2 cellular contexts compared by ENCODE assay signal in genomic region chr2:96356889-96357288, GRCh38.
TF ChIP-seq lines count a peak whose summit lies in the region.

No MANE protein-coding gene starts in this region.

TF ChIP-seq in liver, 16 proteins besides CTCF, POLR2A, EP300 and RAD21:
- TF ChIP-seq MAX (IDR thresholded peaks at IDR 0.05) (peak; percentile 88), HNF4A (conservative IDR thresholded peaks at IDR 0.05) (peak; percentile 80 to 93), EGR1 (IDR thresholded peaks at IDR 0.05; ENCODE audit: low read depth in 2 of 2) (no peak), JUND (IDR thresholded peaks at IDR 0.05) (peak; percentile 18 to 79), NR2F2 (IDR thresholded peaks at IDR 0.05) (peak; percentile 91), FOXA1 (IDR thresholded peaks at IDR 0.05) (peak; percentile 75), FOXA2 (IDR thresholded peaks at IDR 0.05) (peak; percentile 93), TAF1 (conservative IDR thresholded peaks at IDR 0.05) (no peak), GABPA (IDR thresholded peaks at IDR 0.05 in 1 of 2, conservative IDR thresholded peaks at IDR 0.05 in 1 of 2) (peak in 1 of 2 donors; percentile 65), RXRA (IDR thresholded peaks at IDR 0.05) (peak; percentile 98 to 99), ZBTB33 (IDR thresholded peaks at IDR 0.05) (peak; percentile 62), YY1 (IDR thresholded peaks at IDR 0.05) (peak; percentile 71), SP1 (IDR thresholded peaks at IDR 0.05) (peak; percentile 90), ATF3 (IDR thresholded peaks at IDR 0.05) (no peak), REST (IDR thresholded peaks at IDR 0.05) (peak; percentile 36), HNF4G (IDR thresholded peaks at IDR 0.05) (peak; percentile 36)
TF ChIP-seq in liver: peak in this region for 13.

TF ChIP-seq in HepG2, 621 proteins besides CTCF, POLR2A, EP300 and RAD21 (continues in another document):
- TF ChIP-seq ZFP91 (CRISPR knock-in tag; IDR thresholded peaks at IDR 0.05; ENCODE audit: borderline replicate concordance): no peak
- TF ChIP-seq HNF1B (CRISPR knock-in tag; IDR thresholded peaks at IDR 0.05): no peak
- TF ChIP-seq ATF4 (CRISPR knock-in tag; IDR thresholded peaks at IDR 0.05): no peak
- no peak for TF ChIP-seq GPBP1L1 (CRISPR knock-in tag; IDR thresholded peaks at IDR 0.05)
- no peak for TF ChIP-seq ADNP (CRISPR knock-in tag; IDR thresholded peaks at IDR 0.05)
- no peak for TF ChIP-seq YY1 (IDR thresholded peaks at IDR 0.05; ENCODE audit: insufficient read depth, insufficient replicate concordance, low read depth, low read length)
- TF ChIP-seq DNMT3B (CRISPR knock-in tag; conservative IDR thresholded peaks at IDR 0.05): no peak
- no peak for TF ChIP-seq SOX6 (IDR thresholded peaks at IDR 0.05)
- TF ChIP-seq SOX6 (CRISPR knock-in tag; IDR thresholded peaks at IDR 0.05): no peak
- TF ChIP-seq KAT7 (CRISPR knock-in tag; IDR thresholded peaks at IDR 0.05; ENCODE audit: borderline replicate concordance): no peak
- no peak for TF ChIP-seq CBFB (CRISPR knock-in tag; IDR thresholded peaks at IDR 0.05)
- no peak for TF ChIP-seq ZNF318 (CRISPR knock-in tag; IDR thresholded peaks at IDR 0.05)
- no peak for TF ChIP-seq ZNF407 (CRISPR knock-in tag; IDR thresholded peaks at IDR 0.05; ENCODE audit: not compliant biosample characterization)
- TF ChIP-seq ZNF570 (CRISPR knock-in tag; IDR thresholded peaks at IDR 0.05; ENCODE audit: borderline replicate concordance): no peak
- TF ChIP-seq SRSF9 (IDR thresholded peaks at IDR 0.05; ENCODE audit: borderline replicate concordance, insufficient read depth, low read depth, low read length, poor library complexity, severe bottlenecking): no peak
- TF ChIP-seq ZNF44 (CRISPR knock-in tag; IDR thresholded peaks at IDR 0.05): no peak
- no peak for TF ChIP-seq ZNF609 (CRISPR knock-in tag; IDR thresholded peaks at IDR 0.05; ENCODE audit: borderline replicate concordance)
